Comparison of ENCODE assay signal across 8 cellular contexts in genomic region chr1:116910379-116911165, GRCh38. TPM values are rescaled to one million over a fixed set of nuclear protein-coding genes. Genes with fewer than 3 reads are reported as not detected.
DNase-seq lines count a peak whose midpoint lies in the region; ATAC-seq and TF ChIP-seq lines count a peak whose summit lies in the region.

No MANE protein-coding gene starts in this region.

- no peaks in the 10 kb centered on the region for H3K27me3 ChIP-seq in endocrine pancreas (ENCODE audit: control insufficient read depth, insufficient read depth, low read length)
- H3K27me3 ChIP-seq in thoracic aorta (replicated peaks; ENCODE audit: insufficient read depth) = no peaks in the 10 kb centered on the region

- peak; percentile 44 for DNase-seq in AG20443 (ENCODE audit: low spot score)
- DNase-seq in HT-29 (ENCODE audit: low spot score) = peak; percentile 28
- peak; percentile 38 for DNase-seq in activated CD4-positive, alpha-beta T cell treated with anti-CD3 and anti-CD28 coated beads, Interleukin-2, amount 50 U/mL, for 1 hour
- DNase-seq in myocyte (ENCODE audit: low read depth) = peak; percentile 42
- DNase-seq in thoracic aorta (ENCODE audit: low spot score) = no peak
- DNase-seq in AG08396 (ENCODE audit: low spot score) = no peak
- DNase-seq in AG08395 (ENCODE audit: low spot score) = no peak

- H3K27ac ChIP-seq in thoracic aorta = peak overlapping the region; percentile 34 to 71

- H3K36me3 ChIP-seq in endocrine pancreas (ENCODE audit: control insufficient read depth, insufficient read depth, low read length) = no peaks in the 10 kb centered on the region
- H3K36me3 ChIP-seq in thoracic aorta = no peaks in the 10 kb centered on the region

- H3K4me3 ChIP-seq in endocrine pancreas (ENCODE audit: control insufficient read depth, insufficient read depth, low read length) (peak overlapping the region; percentile 19), thoracic aorta (peak overlapping the region; percentile 91)

- H3K9me3 ChIP-seq in endocrine pancreas (ENCODE audit: control insufficient read depth, low read length) (no peaks in the 10 kb centered on the region), thoracic aorta (no peaks in the 10 kb centered on the region)

- peak; percentile 52 for ATAC-seq in thoracic aorta (ENCODE audit: insufficient number of reproducible peaks, low FRiP score, low read depth)

- H3K4me1 ChIP-seq in endocrine pancreas (ENCODE audit: control insufficient read depth, insufficient read depth, low read length) (no peaks in the 10 kb centered on the region), thoracic aorta (ENCODE audit: control insufficient read depth in 1 of 2, low read depth in 2 of 2) (peaks cover 5 to 25% of the 10 kb centered on the region in 2 donors)

- peak overlapping the region; percentile 69 for H3K9ac ChIP-seq in endocrine pancreas (ENCODE audit: control insufficient read depth, insufficient read depth, low read length)

- no peak for TF ChIP-seq CTCF in thoracic aorta (IDR thresholded peaks at IDR 0.05)

RNA-seq across cellular contexts. Expression of gene PTGFRN, which starts 0.9 kb away (rescaled TPM):
- 26.1 and 35.2 TPM in 2 replicates for total RNA-seq in HT-29 (2014; rRNA removed; shearing (Covaris generic))
- 48.1 and 61.1 TPM in 2 replicates for total RNA-seq in myocyte
- 49.9 TPM for polyA plus RNA-seq in myocyte (2012)
- total RNA-seq in thoracic aorta = 10 to 100 TPM; 24.5 to 32.7 TPM

Comparison
In these comparisons a context has a peak if more than half of its experiments do, and no peak if none do; other contexts are left out.
1. DNase-seq: peak in AG20443 (single experiment), HT-29 (single experiment), activated CD4-positive, alpha-beta T cell treated with anti-CD3 and anti-CD28 coated beads, Interleukin-2, amount 50 U/mL, for 1 hour (single experiment) and myocyte (single experiment); none in thoracic aorta (single experiment), AG08396 (single experiment) and AG08395 (single experiment).